10 cellular contexts compared by ENCODE assay signal in the genomic region with DNA sequence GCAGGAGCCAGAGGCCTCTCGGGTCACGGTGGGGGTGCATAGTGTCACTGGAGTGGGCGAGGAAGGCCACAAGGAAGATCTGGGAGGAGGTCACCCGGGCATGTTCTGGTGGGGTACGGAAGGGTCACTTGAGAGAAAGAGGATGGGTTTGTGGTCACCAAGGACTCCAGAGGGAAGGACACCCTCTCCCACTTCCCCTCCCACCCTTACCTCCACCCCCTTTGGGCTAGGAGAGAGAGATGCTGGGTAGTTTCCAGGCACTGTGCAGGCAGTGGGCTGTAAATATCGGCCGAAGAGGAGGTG. TPM values are rescaled to one million over a fixed set of nuclear protein-coding genes. Genes with fewer than 3 reads are reported as not detected.
DNase-seq lines count a peak whose midpoint lies in the region; ATAC-seq and TF ChIP-seq lines count a peak whose summit lies in the region.
"Had no signal": no experiment of that assay in that cellular context is flagged by ENCODE, and none has a peak within 500 bp of the region (broad histone marks: within the 10 kb centered on the region; RNA-seq: fewer than 3 reads in every experiment).

No MANE protein-coding gene starts in this region.

- peaks cover 6% of the 10 kb centered on the region for H3K4me1 ChIP-seq in mammary epithelial cell (ENCODE audit: insufficient read depth, low read length)
- H3K4me1 ChIP-seq in mesenchymal stem cell (ENCODE audit: control insufficient read depth, insufficient read depth, low read depth, low read length): peaks cover 10% of the 10 kb centered on the region

- H3K9ac ChIP-seq in mammary epithelial cell (ENCODE audit: insufficient read depth, low read length) (no peak overlapping the region), mesenchymal stem cell (ENCODE audit: low read length) (peak overlapping the region; percentile 67)

- no peaks in the 10 kb centered on the region for H3K27me3 Mint-ChIP-seq in activated T-cell treated with anti-CD3 and anti-CD28 coated beads, Interleukin-2, amount 50 U/mL, for 4 hours (ENCODE audit: low read depth)
- peaks cover 28% of the 10 kb centered on the region for H3K27me3 Mint-ChIP-seq in type B pancreatic cell

- peak in 1 of 2 donors; percentile 1 for ATAC-seq in activated T-cell treated with anti-CD3 and anti-CD28 coated beads, Interleukin-2, amount 50 U/mL, for 4 hours
- no peak for ATAC-seq in HG03521 (IDR thresholded peaks at IDR 0.05; ENCODE audit: unreplicated experiment)
- no peak for ATAC-seq in HG02840 (IDR thresholded peaks at IDR 0.05; ENCODE audit: low FRiP score, unreplicated experiment)

- H3K27ac Mint-ChIP-seq in type B pancreatic cell: no peak overlapping the region

- CTCF ChIA-PET in mammary epithelial cell (lab: Charles Lee; ENCODE audit: low non-redundant PET): no interaction called here

- H3K36me3 ChIP-seq in mammary epithelial cell (ENCODE audit: insufficient read depth, low read length) (no peaks in the 10 kb centered on the region), mesenchymal stem cell (ENCODE audit: control insufficient read depth in 1 of 2, insufficient read depth in 2 of 2, low read depth in 1 of 2, low read length in 2 of 2) (no peaks in the 10 kb centered on the region)

- no peak overlapping the region for H2BK5ac ChIP-seq in mesenchymal stem cell (ENCODE audit: low read depth, low read length, poor library complexity, severe bottlenecking)

- H3K79me1 ChIP-seq in mesenchymal stem cell (replicated peaks; ENCODE audit: low read length, poor library complexity, severe bottlenecking): no peaks in the 10 kb centered on the region

- H2BK120ac ChIP-seq in mesenchymal stem cell (ENCODE audit: low read depth, low read length): no peak overlapping the region

- H3K27me3 ChIP-seq in mammary epithelial cell (ENCODE audit: insufficient read depth, low read length) (no peaks in the 10 kb centered on the region), mesenchymal stem cell (ENCODE audit: control insufficient read depth in 1 of 2, insufficient read depth in 1 of 2, low read length in 2 of 2) (peaks cover 18 to 45% of the 10 kb centered on the region in 2 experiments)

- H2BK12ac ChIP-seq in mesenchymal stem cell (ENCODE audit: low read length in 2 of 2): no peak overlapping the region

- H2AK5ac ChIP-seq in mesenchymal stem cell (ENCODE audit: low read length, severe bottlenecking): no peak overlapping the region

- intact Hi-C loops in mammary epithelial cell (cut with micrococcal nuclease): no loop called here

- H4K20me1 ChIP-seq in mammary epithelial cell (ENCODE audit: insufficient read depth, low read length): no peaks in the 10 kb centered on the region

- H3K18ac ChIP-seq in mesenchymal stem cell (ENCODE audit: low read depth in 1 of 2, low read length in 2 of 2): no peak overlapping the region

- in situ Hi-C loops in mammary epithelial cell (cut with MboI; ENCODE audit: low sequenced_read_pairs in 2 of 2): no loop called here

- no peak overlapping the region for H3K14ac ChIP-seq in mesenchymal stem cell (ENCODE audit: low read length in 2 of 2)

- dilution Hi-C loops in mammary epithelial cell (cut with HindIII; ENCODE audit: low sequenced_read_pairs): no loop called here

- no peak for TF ChIP-seq CTCF in mammary epithelial cell (conservative IDR thresholded peaks at IDR 0.05 in 1 of 2, IDR thresholded peaks at IDR 0.05 in 1 of 2; ENCODE audit: extremely low read depth in 1 of 2, insufficient read depth in 1 of 2, low read depth in 1 of 2, low read length in 2 of 2)
- TF ChIP-seq CTCF in type B pancreatic cell (conservative IDR thresholded peaks at IDR 0.05): no peak

- 62% methylated on average over 5 of the region's 7 CpGs for WGBS in mammary epithelial cell (ENCODE audit: low coverage, missing lambda C conversion rate)
- 71% methylated on average over 2 of the region's 7 CpGs for WGBS in mesenchymal stem cell

- no peak overlapping the region for H4K8ac ChIP-seq in mesenchymal stem cell (ENCODE audit: low read length)

- H3K23ac ChIP-seq in mesenchymal stem cell (ENCODE audit: low read length in 2 of 2): no peak overlapping the region

- H2AFZ ChIP-seq in mammary epithelial cell (ENCODE audit: low read depth, low read length): peak overlapping the region; percentile 83
- peak overlapping the region; percentile 86 for H2AFZ ChIP-seq in mesenchymal stem cell (ENCODE audit: low read depth, low read length)

- H3K9me3 Mint-ChIP-seq in activated T-cell treated with anti-CD3 and anti-CD28 coated beads, Interleukin-2, amount 50 U/mL, for 4 hours: no peaks in the 10 kb centered on the region
- H3K9me3 Mint-ChIP-seq in type B pancreatic cell: no peaks in the 10 kb centered on the region

- DNase-seq in activated T-cell treated with anti-CD3 and anti-CD28 coated beads, Interleukin-2, amount 50 U/mL, for 4 hours: no peak
- DNase-seq in activated T-cell treated with anti-CD3 and anti-CD28 coated beads for 4 hours (no peak), mammary epithelial cell (no peak), mesenchymal stem cell (no peak), type B pancreatic cell (ENCODE audit: extremely low spot score, unreplicated experiment) (no peak), DMS53 treated with DMSO at 0.1 percent for 48 hours (lab: John Stamatoyannopoulos, UW; ENCODE audit: unreplicated experiment) (no peak)
- DNase-seq: COR-L47; effector CD4-positive, alpha-beta T cell had no signal

- no peak overlapping the region for H3K4me2 ChIP-seq in mammary epithelial cell (ENCODE audit: insufficient read depth, low read depth, low read length)
- peak overlapping the region; percentile 93 for H3K4me2 ChIP-seq in mesenchymal stem cell (ENCODE audit: low read length, poor library complexity, severe bottlenecking)

- H3K4me3 Mint-ChIP-seq in activated T-cell treated with anti-CD3 and anti-CD28 coated beads, Interleukin-2, amount 50 U/mL, for 4 hours: peak overlapping the region; percentile 85
- H3K4me3 Mint-ChIP-seq in type B pancreatic cell: peak overlapping the region; percentile 89

- H3K4me3 ChIP-seq in mammary epithelial cell (replicated peaks in 1 of 3; ENCODE audit: insufficient read depth in 1 of 3, low read depth in 2 of 3, low read length in 3 of 3): no peak overlapping the region
- peak overlapping the region; percentile 75 to 88 for H3K4me3 ChIP-seq in mesenchymal stem cell (ENCODE audit: insufficient read depth in 1 of 2, low read depth in 1 of 2, low read length in 2 of 2)

- H2BK15ac ChIP-seq in mesenchymal stem cell (ENCODE audit: low read depth, poor library complexity, severe bottlenecking): no peak overlapping the region

- H3K4ac ChIP-seq in mesenchymal stem cell (ENCODE audit: low read depth in 1 of 2, low read length in 2 of 2): no peak overlapping the region

- H3K27ac ChIP-seq in mammary epithelial cell (ENCODE audit: insufficient read depth, low read depth, low read length) (no peak overlapping the region), mesenchymal stem cell (ENCODE audit: low read length, poor library complexity, severe bottlenecking) (no peak overlapping the region)

- peaks cover 64% of the 10 kb centered on the region for H3K4me1 Mint-ChIP-seq in activated T-cell treated with anti-CD3 and anti-CD28 coated beads, Interleukin-2, amount 50 U/mL, for 4 hours (ENCODE audit: low read depth)
- peaks cover 22% of the 10 kb centered on the region for H3K4me1 Mint-ChIP-seq in type B pancreatic cell (ENCODE audit: unreplicated experiment)

- peak overlapping the region; percentile 18 for H4K91ac ChIP-seq in mesenchymal stem cell (ENCODE audit: low read length)

- no peaks in the 10 kb centered on the region for H3K79me2 ChIP-seq in mammary epithelial cell (ENCODE audit: insufficient read depth, low read length)

- H3K36me3 Mint-ChIP-seq in activated T-cell treated with anti-CD3 and anti-CD28 coated beads, Interleukin-2, amount 50 U/mL, for 4 hours (ENCODE audit: insufficient read depth): peaks cover 6% of the 10 kb centered on the region
- no peaks in the 10 kb centered on the region for H3K36me3 Mint-ChIP-seq in type B pancreatic cell

- BruUV-seq in mammary epithelial cell (replicated peaks; lab: Mats Ljungman, UMichigan): no TSS peak

- H3K9me3 ChIP-seq in mammary epithelial cell (replicated peaks; ENCODE audit: insufficient read depth, low read length): no peaks in the 10 kb centered on the region
- H3K9me3 ChIP-seq in mesenchymal stem cell (ENCODE audit: control insufficient read depth, low read length): no peaks in the 10 kb centered on the region

RNA-seq across cellular contexts. Expression of a gene that starts 0.7 kb away (rescaled TPM):
- total RNA-seq in activated T-cell treated with anti-CD3 and anti-CD28 coated beads, Interleukin-2, amount 50 U/mL, for 4 hours: 1 to 10 TPM; 2.9 to 4.5 (median 4.0) TPM
- total RNA-seq in mammary epithelial cell (1 to 10 TPM; 1.8 TPM), type B pancreatic cell (ENCODE audit: low replicate concordance) (5.4 and 6.1 TPM in 2 replicates)
- 0.10 TPM for polyA plus RNA-seq in mammary epithelial cell
- polyA minus RNA-seq in mammary epithelial cell: not detected
- 0.36 TPM for polyA plus RNA-seq in mesenchymal stem cell (2013, experiment 1 of 2)
- 0.36 TPM for polyA plus RNA-seq in mesenchymal stem cell (2013, experiment 2 of 2)

RNA-seq across cellular contexts. Expression of a gene that starts 14.9 kb away (rescaled TPM):
- 10 to 100 TPM in 2 of 3 donors, 1 to 10 TPM in 1; 9.0 to 11.1 (median 10.6) TPM for total RNA-seq in activated T-cell treated with anti-CD3 and anti-CD28 coated beads, Interleukin-2, amount 50 U/mL, for 4 hours
- total RNA-seq in mammary epithelial cell (1 to 10 TPM; 7.3 to 7.7 TPM), type B pancreatic cell (ENCODE audit: low replicate concordance) (10.4 and 14.3 TPM in 2 replicates)
- 4.6 TPM for polyA plus RNA-seq in mammary epithelial cell
- polyA minus RNA-seq in mammary epithelial cell: 2.9 TPM
- polyA plus RNA-seq in mesenchymal stem cell (2013, experiment 1 of 2): 4.1 TPM
- 4.2 TPM for polyA plus RNA-seq in mesenchymal stem cell (2013, experiment 2 of 2)

RNA-seq across cellular contexts. Expression of a gene that starts 25.1 kb away (rescaled TPM):
- 10 to 100 TPM; 19.5 to 23.8 (median 23.6) TPM for total RNA-seq in activated T-cell treated with anti-CD3 and anti-CD28 coated beads, Interleukin-2, amount 50 U/mL, for 4 hours
- 1 to 10 TPM in 1 of 2 donors, under 1 TPM in 1; 0.83 to 4.3 TPM for total RNA-seq in mammary epithelial cell
- 2.4 TPM for polyA plus RNA-seq in mammary epithelial cell
- 6.0 TPM for polyA minus RNA-seq in mammary epithelial cell
- 2.0 TPM for polyA plus RNA-seq in mesenchymal stem cell (2013, experiment 1 of 2)
- polyA plus RNA-seq in mesenchymal stem cell (2013, experiment 2 of 2): 2.0 TPM
- 5.7 and 12.0 TPM in 2 replicates for total RNA-seq in type B pancreatic cell (ENCODE audit: low replicate concordance)

RNA-seq across cellular contexts. Expression of a gene that starts 30.8 kb away (rescaled TPM):
- total RNA-seq in activated T-cell treated with anti-CD3 and anti-CD28 coated beads, Interleukin-2, amount 50 U/mL, for 4 hours: not detected
- total RNA-seq in mammary epithelial cell (under 1 TPM in 1 of 2 donors, not detected in 1; under 0.01 TPM), type B pancreatic cell (ENCODE audit: low replicate concordance) (not detected in 2 replicates)
- polyA plus RNA-seq in mammary epithelial cell: not detected
- not detected for polyA minus RNA-seq in mammary epithelial cell
- polyA plus RNA-seq in mesenchymal stem cell (2013, experiment 1 of 2): not detected
- polyA plus RNA-seq in mesenchymal stem cell (2013, experiment 2 of 2): not detected

RNA-seq across cellular contexts. Expression of a gene that starts 39.6 kb away (rescaled TPM):
- total RNA-seq in activated T-cell treated with anti-CD3 and anti-CD28 coated beads, Interleukin-2, amount 50 U/mL, for 4 hours: 1 to 10 TPM; 8.6 to 8.9 (median 8.6) TPM
- total RNA-seq in mammary epithelial cell (10 to 100 TPM; 12.0 to 15.5 TPM), type B pancreatic cell (ENCODE audit: low replicate concordance) (8.8 and 8.9 TPM in 2 replicates)
- 8.2 TPM for polyA plus RNA-seq in mammary epithelial cell
- 15.2 TPM for polyA minus RNA-seq in mammary epithelial cell
- 6.2 TPM for polyA plus RNA-seq in mesenchymal stem cell (2013, experiment 1 of 2)
- polyA plus RNA-seq in mesenchymal stem cell (2013, experiment 2 of 2): 6.5 TPM

Comparison
In these comparisons a context has a peak if more than half of its experiments do, and no peak if none do; other contexts are left out.
1. H3K4me3 ChIP-seq: peak in mesenchymal stem cell (2 of 2); none in mammary epithelial cell (0 of 3).